ENCODE assay signal across 8 cellular contexts in genomic region chr3:128112406-128112968, GRCh38. TPM values are rescaled to one million over a fixed set of nuclear protein-coding genes. Genes with fewer than 3 reads are reported as not detected.
DNase-seq lines count a peak whose midpoint lies in the region; ATAC-seq lines count a peak whose summit lies in the region.

No MANE protein-coding gene starts in this region.

- H3K9me3 Mint-ChIP-seq in central memory CD8-positive, alpha-beta T cell = no peaks in the 10 kb centered on the region

- peak overlapping the region; percentile 63 for H3K4me3 Mint-ChIP-seq in central memory CD8-positive, alpha-beta T cell

- H3K36me3 Mint-ChIP-seq in central memory CD8-positive, alpha-beta T cell (ENCODE audit: insufficient read depth) = peaks cover 19% of the 10 kb centered on the region

- ATAC-seq in central memory CD8-positive, alpha-beta T cell (replicated peaks; ENCODE audit: extremely low read depth, poor library complexity, severe bottlenecking) = peak; percentile 96

- peaks cover 49% of the 10 kb centered on the region for H3K4me1 Mint-ChIP-seq in central memory CD8-positive, alpha-beta T cell

- DNase-seq in activated gamma-delta T cell treated with Interleukin-2 at 50 U/mL for 16 hours (peak; percentile 31), activated gamma-delta T cell (lab: John Stamatoyannopoulos, UW) (no peak), T-helper 1 cell (peak in 3 of 5 donors; percentile 13 to 87 (median 31)), mucosa of gallbladder (ENCODE audit: low spot score) (no peak), cortex of kidney (lab: John Stamatoyannopoulos, UW) (no peak), NOMO-1 treated with dmso at 0.1 percent for 144 hours (lab: John Stamatoyannopoulos, UW; ENCODE audit: unreplicated experiment) (no peak)
- peak in 1 of 2 donors; percentile 43 for DNase-seq in central memory CD8-positive, alpha-beta T cell (ENCODE audit: low spot score in 2 of 2)
- peak; percentile 23 to 36 (median 34) for DNase-seq in stimulated activated CD4-positive, alpha-beta T cell treated with anti-CD3 and anti-CD28 coated beads, Interleukin-12 subunit alpha, Interleukin-12 subunit beta, amount 100 ng/mL, for 48 hours (ENCODE audit: low read depth in 2 of 3, low spot score in 1 of 3)

- H3K27me3 Mint-ChIP-seq in central memory CD8-positive, alpha-beta T cell = no peaks in the 10 kb centered on the region

- peak overlapping the region; percentile 94 for H3K27ac Mint-ChIP-seq in central memory CD8-positive, alpha-beta T cell (ENCODE audit: low read depth)

RNA-seq across cellular contexts. Expression of gene RUVBL1, which starts 11.1 kb away (rescaled TPM):
- 20.6 TPM for total RNA-seq in mucosa of gallbladder

RNA-seq across cellular contexts. Expression of gene EEFSEC, which starts 40.8 kb away (rescaled TPM):
- total RNA-seq in mucosa of gallbladder = 11.7 TPM

Comparison
In these comparisons a context has a peak if more than half of its experiments do, and no peak if none do; other contexts are left out.
1. DNase-seq: peak in activated gamma-delta T cell treated with Interleukin-2 at 50 U/mL for 16 hours (single experiment), T-helper 1 cell (3 of 5) and stimulated activated CD4-positive, alpha-beta T cell treated with anti-CD3 and anti-CD28 coated beads, Interleukin-12 subunit alpha, Interleukin-12 subunit beta, amount 100 ng/mL, for 48 hours (3 of 3); none in activated gamma-delta T cell (single experiment), mucosa of gallbladder (single experiment), cortex of kidney (single experiment) and NOMO-1 treated with dmso at 0.1 percent for 144 hours (single experiment).